ENCODE assay signal across 24 cellular contexts in genomic region chr15:37061996-37062395, GRCh38. TPM values are rescaled to one million over a fixed set of nuclear protein-coding genes. Genes with fewer than 3 reads are reported as not detected.
"Had no signal": no experiment of that assay in that cellular context is flagged by ENCODE, and none has a peak within 500 bp of the region (broad histone marks: within the 10 kb centered on the region; RNA-seq: fewer than 3 reads in every experiment).

No MANE protein-coding gene starts in this region.

- H3K36me3 Mint-ChIP-seq: activated naive CD4-positive, alpha-beta T cell treated with anti-CD3 and anti-CD28 coated beads, Interleukin-2, amount 50 U/mL, for 24 hours; naive B cell; WTC11 had no signal

- ATAC-seq: activated T-cell treated with anti-CD3 and anti-CD28 coated beads, Interleukin-2, amount 50 U/mL, for 4 hours; T-helper 17 cell; WTC11 had no signal

- DNase-seq: activated CD4-positive, alpha-beta memory T cell treated with anti-CD3 and anti-CD28 coated beads, Interleukin-2, amount 10 ng/mL, durations not matched to agents 7 days and 5 days; activated CD4-positive, alpha-beta T cell treated with anti-CD3 and anti-CD28 coated beads for 4 hours; activated effector memory CD4-positive, alpha-beta T cell treated with Interleukin-2 at 50 U/mL for 16 hours; activated T-cell treated with anti-CD3 and anti-CD28 coated beads, Interleukin-2, amount 50 U/mL, for 4 hours; cortex of kidney; effector CD4-positive, alpha-beta T cell; foreskin fibroblast; glutamatergic neuron; hypothalamus; kidney glomerular epithelial cell; lower lobe of right lung; naive B cell; stimulated activated CD4-positive, alpha-beta T cell treated with anti-CD3 and anti-CD28 coated beads, Interleukin-4, amount 100 ng/mL, for 24 hours; stimulated activated naive CD4-positive, alpha-beta T cell; T-helper 17 cell; tibial artery; uterus had no signal

- H3K4me1 ChIP-seq: uterus had no signal

- H3K9me3 Mint-ChIP-seq: activated CD4-positive, alpha-beta memory T cell treated with anti-CD3 and anti-CD28 coated beads, Interleukin-2, amount 10 ng/mL, durations not matched to agents 7 days and 5 days; activated naive CD4-positive, alpha-beta T cell treated with anti-CD3 and anti-CD28 coated beads, Interleukin-2, amount 50 U/mL, for 24 hours; activated T-cell treated with anti-CD3 and anti-CD28 coated beads, Interleukin-2, amount 50 U/mL, for 4 hours; central memory CD8-positive, alpha-beta T cell; naive B cell; WTC11 had no signal

- H3K4me1 Mint-ChIP-seq: activated CD4-positive, alpha-beta memory T cell treated with anti-CD3 and anti-CD28 coated beads, Interleukin-2, amount 10 ng/mL, durations not matched to agents 7 days and 5 days; activated naive CD4-positive, alpha-beta T cell treated with anti-CD3 and anti-CD28 coated beads, Interleukin-2, amount 50 U/mL, for 24 hours; central memory CD8-positive, alpha-beta T cell; naive B cell; T-helper 17 cell had no signal

- H3K27me3 ChIP-seq: adrenal gland, neutrophil, right atrium auricular region, tibial artery, uterus had no signal

- H3K4me3 Mint-ChIP-seq: activated CD4-positive, alpha-beta memory T cell treated with anti-CD3 and anti-CD28 coated beads, Interleukin-2, amount 10 ng/mL, durations not matched to agents 7 days and 5 days; activated naive CD4-positive, alpha-beta T cell treated with anti-CD3 and anti-CD28 coated beads, Interleukin-2, amount 50 U/mL, for 24 hours; activated T-cell treated with anti-CD3 and anti-CD28 coated beads, Interleukin-2, amount 50 U/mL, for 4 hours; central memory CD8-positive, alpha-beta T cell; naive B cell; T-helper 17 cell; WTC11 had no signal

- H3K36me3 ChIP-seq: lower lobe of right lung, neutrophil, right atrium auricular region, uterus had no signal

- H3K9me3 ChIP-seq: adrenal gland, lower lobe of right lung, neutrophil, right atrium auricular region, tibial artery, uterus had no signal

- H3K27ac Mint-ChIP-seq: activated CD4-positive, alpha-beta memory T cell treated with anti-CD3 and anti-CD28 coated beads, Interleukin-2, amount 10 ng/mL, durations not matched to agents 7 days and 5 days; activated naive CD4-positive, alpha-beta T cell treated with anti-CD3 and anti-CD28 coated beads, Interleukin-2, amount 50 U/mL, for 24 hours; naive B cell; T-helper 17 cell; WTC11 had no signal

- H3K27me3 Mint-ChIP-seq: activated CD4-positive, alpha-beta memory T cell treated with anti-CD3 and anti-CD28 coated beads, Interleukin-2, amount 10 ng/mL, durations not matched to agents 7 days and 5 days; central memory CD8-positive, alpha-beta T cell had no signal

- H3K27ac ChIP-seq: adrenal gland, lower lobe of right lung, neutrophil, right atrium auricular region, skin epidermis, tibial artery, uterus had no signal

- H3K4me3 ChIP-seq: adrenal gland, lower lobe of right lung, right atrium auricular region, skin epidermis, tibial artery, uterus had no signal

RNA-seq across cellular contexts. Expression of gene MEIS2, which starts 38.4 kb away (rescaled TPM):
- total RNA-seq: activated CD4-positive, alpha-beta memory T cell treated with anti-CD3 and anti-CD28 coated beads, Interleukin-2, amount 10 ng/mL, durations not matched to agents 7 days and 5 days; T-helper 17 cell had no signal
